14 cellular contexts compared by ENCODE assay signal in the genomic region with DNA sequence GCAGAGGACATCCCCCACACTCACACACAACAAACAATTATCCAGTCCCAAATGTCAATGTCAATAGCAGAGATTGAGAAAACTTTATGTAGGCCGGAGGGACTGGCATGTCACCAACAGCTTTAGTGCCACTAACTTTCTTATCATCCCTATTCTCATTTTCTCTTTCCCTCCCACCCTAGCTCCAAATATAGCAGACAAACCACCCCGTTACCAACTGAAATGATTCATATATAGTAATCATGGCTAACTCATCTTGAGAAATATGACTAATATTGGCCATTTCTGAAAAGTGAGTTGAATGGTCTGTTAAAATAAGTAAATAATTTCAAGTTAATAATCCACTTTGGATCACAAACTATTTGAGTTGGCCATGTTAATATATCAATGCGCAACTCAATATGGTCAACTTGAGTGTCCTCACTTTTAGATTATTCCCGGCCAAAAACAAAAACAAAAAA.
DNase-seq lines count a peak whose midpoint lies in the region; ATAC-seq, FAIRE-seq and TF ChIP-seq lines count a peak whose summit lies in the region.
"Had no signal": no experiment of that assay in that cellular context is flagged by ENCODE, and none has a peak within 500 bp of the region (broad histone marks: within the 10 kb centered on the region; RNA-seq: fewer than 3 reads in every experiment).

No MANE protein-coding gene starts in this region.

- H3K27me3 ChIP-seq in GM12878 (replicated peaks in 1 of 2; ENCODE audit: control insufficient read depth in 2 of 2, insufficient read depth in 2 of 2, low read length in 1 of 2): no peaks in the 10 kb centered on the region
- H3K27me3 ChIP-seq in ovary: no peaks in the 10 kb centered on the region
- H3K27me3 ChIP-seq: BE2C had no signal

- H3K4me2 ChIP-seq in GM12878 (ENCODE audit: control insufficient read depth, insufficient read depth): no peak overlapping the region

- H3K27ac Mint-ChIP-seq in glutamatergic neuron (ENCODE audit: unreplicated experiment): no peak overlapping the region

- H3K9me3 ChIP-seq in GM12878 (replicated peaks; ENCODE audit: control insufficient read depth, insufficient read depth, low read length) (no peaks in the 10 kb centered on the region; the same call in 2 of the 3 replicates), ovary (no peaks in the 10 kb centered on the region)
- H3K9me3 ChIP-seq: BE2C had no signal

- TF ChIP-seq CTCF in GM12878 (IDR thresholded peaks at IDR 0.05 in 2 of 3, conservative IDR thresholded peaks at IDR 0.05 in 1 of 3; ENCODE audit: control insufficient read depth in 2 of 3, extremely low read depth in 1 of 3, insufficient read depth in 1 of 3, low read depth in 3 of 3, low read length in 3 of 3) (no peak), glutamatergic neuron (IDR thresholded peaks at IDR 0.05; ENCODE audit: partially characterized antibody, unreplicated experiment) (no peak), ovary (IDR thresholded peaks at IDR 0.05) (no peak)

- no peak for TF ChIP-seq POLR2A in GM12878 (IDR thresholded peaks at IDR 0.05; ENCODE audit: low read depth, low read length)
- TF ChIP-seq POLR2A in ovary (IDR thresholded peaks at IDR 0.05): no peak

- intact Hi-C loops in GM12878 (cut with micrococcal nuclease; ENCODE audit: unreplicated experiment) (no loop called here), ovary (cut with DNase I) (no loop called here)

- H3K4me1 Mint-ChIP-seq in glutamatergic neuron (ENCODE audit: low read depth, unreplicated experiment): no peaks in the 10 kb centered on the region

- TF ChIP-seq EP300 in GM12878 (IDR thresholded peaks at IDR 0.05; ENCODE audit: borderline replicate concordance in 1 of 2, control insufficient read depth in 1 of 2, low read depth in 2 of 2, low read length in 2 of 2): no peak; a peak in 1 of 4 replicates
- TF ChIP-seq EP300 in ovary (IDR thresholded peaks at IDR 0.05): no peak

- no peak for FAIRE-seq in GM12878 (lab: Jason Lieb, UNC)
- FAIRE-seq: TTC549 had no signal

- H3K4me3 Mint-ChIP-seq in glutamatergic neuron (ENCODE audit: unreplicated experiment): no peak overlapping the region

- TF ChIP-seq RAD21 in GM12878 (IDR thresholded peaks at IDR 0.05; ENCODE audit: insufficient read depth, low read depth, low read length): no peak

- in situ Hi-C loops in GM12878 (cut with MboI): no loop called here

- no peaks in the 10 kb centered on the region for H3K27me3 Mint-ChIP-seq in glutamatergic neuron (ENCODE audit: unreplicated experiment)

- 22% methylated on average over 4 of the region's 4 CpGs for WGBS in GM12878 (ENCODE audit: insufficient coverage, insufficient replicate concordance, low lambda C conversion rate, missing lambda C conversion rate)
- 89 to 91% (median 90%) methylated on average over 4 of the region's 4 CpGs for WGBS in ovary, 3 donors

- DNase-seq in GM12878 (ENCODE audit: low read depth, low spot score): peak; percentile 19
- DNase-seq in glutamatergic neuron: no peak
- no peak for DNase-seq in ovary
- no peak for DNase-seq in stimulated activated CD4-positive, alpha-beta T cell treated with anti-CD3 and anti-CD28 coated beads, Interleukin-12 subunit alpha, Interleukin-12 subunit beta, amount 100 ng/mL, for 4 hours
- no peak for DNase-seq in NCI-H524 treated with DMSO at 0.1 percent for 48 hours (lab: John Stamatoyannopoulos, UW)
- DNase-seq: BE2C, GF-D8, hypothalamus, KBM-7, NCI-H2081 treated with DMSO at 0.1 percent for 48 hours had no signal

- no TSS peak for BruUV-seq in GM12878 (replicated peaks; lab: Mats Ljungman, UMichigan)

- POLR2A ChIA-PET in GM12878 (lab: Charles Lee): no interaction called here

- RAD21 ChIA-PET in GM12878 (lab: Charles Lee; ENCODE audit: unreplicated experiment): interaction anchor here (1.0 kb wide), 1 partner anchor 34 kb away, joined by 3 read pairs; no protein-coding TSS in a partner anchor

- H3K27ac ChIP-seq in GM12878 (ENCODE audit: control insufficient read depth, insufficient read depth) (no peak overlapping the region), ovary (no peak overlapping the region)

- no peak overlapping the region for H2AFZ ChIP-seq in GM12878 (ENCODE audit: control insufficient read depth, low read depth, low read length)

- ATAC-seq in GM18858 (IDR thresholded peaks at IDR 0.05; ENCODE audit: unreplicated experiment) (peak; percentile 75), GM21619 (IDR thresholded peaks at IDR 0.05; ENCODE audit: unreplicated experiment) (peak; percentile 81), HG03108 (IDR thresholded peaks at IDR 0.05; ENCODE audit: unreplicated experiment) (peak; percentile 72), GM12878 (peak; percentile 85)

- H4K20me1 ChIP-seq in GM12878 (ENCODE audit: control insufficient read depth, insufficient read depth): no peaks in the 10 kb centered on the region

- peaks cover 6% of the 10 kb centered on the region for H3K36me3 Mint-ChIP-seq in glutamatergic neuron (ENCODE audit: unreplicated experiment)

- H3K4me1 ChIP-seq in GM12878 (ENCODE audit: control insufficient read depth, insufficient read depth, low read length) (no peaks in the 10 kb centered on the region), ovary (ENCODE audit: insufficient read depth) (no peaks in the 10 kb centered on the region)
- H3K4me1 ChIP-seq: BE2C had no signal

- no peaks in the 10 kb centered on the region for H3K79me2 ChIP-seq in GM12878 (ENCODE audit: control insufficient read depth, insufficient read depth, low read length)

- SMC1A ChIA-PET in GM12878 (lab: Charles Lee; ENCODE audit: uncharacterized antibody, unreplicated experiment): no interaction called here

- CTCF ChIA-PET in GM12878 (lab: Yijun Ruan, JAX): no interaction called here

- H3K9me3 Mint-ChIP-seq in glutamatergic neuron (ENCODE audit: unreplicated experiment): no peaks in the 10 kb centered on the region

- no peak overlapping the region for H3K9ac ChIP-seq in GM12878 (ENCODE audit: control insufficient read depth, insufficient read depth, low read length)

- H3K36me3 ChIP-seq in GM12878 (ENCODE audit: control insufficient read depth in 2 of 2, insufficient read depth in 2 of 2, low read length in 1 of 2) (no peaks in the 10 kb centered on the region), ovary (no peaks in the 10 kb centered on the region)
- H3K36me3 ChIP-seq: BE2C had no signal

- H3K4me3 ChIP-seq in GM12878 (no peak overlapping the region), ovary (no peak overlapping the region)

TF ChIP-seq in GM12878, 131 proteins besides CTCF, POLR2A, EP300 and RAD21 (continues in another document):
- TF ChIP-seq, protein P1, sequence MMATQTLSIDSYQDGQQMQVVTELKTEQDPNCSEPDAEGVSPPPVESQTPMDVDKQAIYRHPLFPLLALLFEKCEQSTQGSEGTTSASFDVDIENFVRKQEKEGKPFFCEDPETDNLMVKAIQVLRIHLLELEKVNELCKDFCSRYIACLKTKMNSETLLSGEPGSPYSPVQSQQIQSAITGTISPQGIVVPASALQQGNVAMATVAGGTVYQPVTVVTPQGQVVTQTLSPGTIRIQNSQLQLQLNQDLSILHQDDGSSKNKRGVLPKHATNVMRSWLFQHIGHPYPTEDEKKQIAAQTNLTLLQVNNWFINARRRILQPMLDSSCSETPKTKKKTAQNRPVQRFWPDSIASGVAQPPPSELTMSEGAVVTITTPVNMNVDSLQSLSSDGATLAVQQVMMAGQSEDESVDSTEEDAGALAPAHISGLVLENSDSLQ (IDR thresholded peaks at IDR 0.05): no peak
- TF ChIP-seq SIN3A (IDR thresholded peaks at IDR 0.05; ENCODE audit: low read depth, low read length): no peak
- TF ChIP-seq, protein P2, sequence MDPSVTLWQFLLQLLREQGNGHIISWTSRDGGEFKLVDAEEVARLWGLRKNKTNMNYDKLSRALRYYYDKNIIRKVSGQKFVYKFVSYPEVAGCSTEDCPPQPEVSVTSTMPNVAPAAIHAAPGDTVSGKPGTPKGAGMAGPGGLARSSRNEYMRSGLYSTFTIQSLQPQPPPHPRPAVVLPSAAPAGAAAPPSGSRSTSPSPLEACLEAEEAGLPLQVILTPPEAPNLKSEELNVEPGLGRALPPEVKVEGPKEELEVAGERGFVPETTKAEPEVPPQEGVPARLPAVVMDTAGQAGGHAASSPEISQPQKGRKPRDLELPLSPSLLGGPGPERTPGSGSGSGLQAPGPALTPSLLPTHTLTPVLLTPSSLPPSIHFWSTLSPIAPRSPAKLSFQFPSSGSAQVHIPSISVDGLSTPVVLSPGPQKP (IDR thresholded peaks at IDR 0.05; ENCODE audit: low read depth, low read length): no peak
- no peak for TF ChIP-seq NR2F1 (conservative IDR thresholded peaks at IDR 0.05)
- TF ChIP-seq NFYA (IDR thresholded peaks at IDR 0.05; ENCODE audit: borderline replicate concordance, low read depth, low read length): no peak
- TF ChIP-seq BCL11A (IDR thresholded peaks at IDR 0.05; ENCODE audit: low read depth, low read length): peak; percentile 48; the same call in 1 of the 2 replicates
- TF ChIP-seq POLR2AphosphoS5 (IDR thresholded peaks at IDR 0.05; ENCODE audit: low read length): no peak
- no peak for TF ChIP-seq NRF1 (conservative IDR thresholded peaks at IDR 0.05; ENCODE audit: low read depth, low read length)
- no peak for TF ChIP-seq SP1 (IDR thresholded peaks at IDR 0.05; ENCODE audit: low read depth, low read length)
- TF ChIP-seq RB1 (IDR thresholded peaks at IDR 0.05; ENCODE audit: borderline replicate concordance): no peak
- no peak for TF ChIP-seq CEBPB (IDR thresholded peaks at IDR 0.05; ENCODE audit: borderline replicate concordance in 1 of 2, low read depth in 2 of 2, low read length in 2 of 2)
- peak in 1 of 2 experiments; percentile 32; a peak in 1 of 4 replicates for TF ChIP-seq IKZF2 (IDR thresholded peaks at IDR 0.05)
- no peak for TF ChIP-seq ETV6 (conservative IDR thresholded peaks at IDR 0.05 in 1 of 2, IDR thresholded peaks at IDR 0.05 in 1 of 2; ENCODE audit: borderline replicate concordance in 1 of 2, low read depth in 1 of 2)
- peak; percentile 73 for TF ChIP-seq MEF2A (IDR thresholded peaks at IDR 0.05; ENCODE audit: insufficient read depth, low read depth, low read length)
- TF ChIP-seq ZNF274 (IDR thresholded peaks at IDR 0.05; ENCODE audit: insufficient read depth, insufficient read length): no peak
- TF ChIP-seq BHLHE40 (IDR thresholded peaks at IDR 0.05; ENCODE audit: borderline replicate concordance in 1 of 2, low read depth in 2 of 2, low read length in 1 of 2): no peak
- TF ChIP-seq SUPT20H (IDR thresholded peaks at IDR 0.05; ENCODE audit: borderline replicate concordance, control insufficient read depth, low read depth, low read length): no peak
- TF ChIP-seq, protein P3, sequence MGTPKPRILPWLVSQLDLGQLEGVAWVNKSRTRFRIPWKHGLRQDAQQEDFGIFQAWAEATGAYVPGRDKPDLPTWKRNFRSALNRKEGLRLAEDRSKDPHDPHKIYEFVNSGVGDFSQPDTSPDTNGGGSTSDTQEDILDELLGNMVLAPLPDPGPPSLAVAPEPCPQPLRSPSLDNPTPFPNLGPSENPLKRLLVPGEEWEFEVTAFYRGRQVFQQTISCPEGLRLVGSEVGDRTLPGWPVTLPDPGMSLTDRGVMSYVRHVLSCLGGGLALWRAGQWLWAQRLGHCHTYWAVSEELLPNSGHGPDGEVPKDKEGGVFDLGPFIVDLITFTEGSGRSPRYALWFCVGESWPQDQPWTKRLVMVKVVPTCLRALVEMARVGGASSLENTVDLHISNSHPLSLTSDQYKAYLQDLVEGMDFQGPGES (IDR thresholded peaks at IDR 0.05): no peak
